8 cellular contexts compared by ENCODE assay signal in the genomic region with DNA sequence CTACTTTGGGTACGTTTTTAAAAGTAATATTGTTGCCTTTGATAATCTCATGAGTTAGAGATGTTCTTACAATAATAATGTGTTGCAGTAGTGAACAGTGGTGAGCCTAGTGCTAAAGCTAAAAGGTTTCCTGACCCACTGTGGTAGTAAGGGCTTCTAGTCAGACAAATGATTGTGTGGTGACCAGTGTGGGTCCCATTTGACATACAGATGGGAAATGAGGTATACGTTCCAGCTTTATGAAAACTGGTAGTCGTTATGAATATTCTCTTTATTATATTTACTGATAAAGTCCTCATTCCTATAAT. TPM values are rescaled to one million over a fixed set of nuclear protein-coding genes. Genes with fewer than 3 reads are reported as not detected.
DNase-seq lines count a peak whose midpoint lies in the region; ATAC-seq and TF ChIP-seq lines count a peak whose summit lies in the region.

No MANE protein-coding gene starts in this region.

- no peak for ATAC-seq in right lobe of liver
- no peak for ATAC-seq in GM21360 (IDR thresholded peaks at IDR 0.05; ENCODE audit: unreplicated experiment)
- no peak for ATAC-seq in HG03469 (IDR thresholded peaks at IDR 0.05; ENCODE audit: unreplicated experiment)

- POLR2A ChIA-PET in HEK293 (lab: Yijun Ruan, JAX), result interaction anchor here (0.8 to 3.1 kb wide), 2 partner anchors 20 to 26 kb away, joined by 4 to 33 read pairs; no protein-coding TSS in a partner anchor

- TF ChIP-seq CTCF in 22Rv1 (IDR thresholded peaks at IDR 0.05), result no peak
- TF ChIP-seq CTCF in HEK293 (tag by site-specific recombination; IDR thresholded peaks at IDR 0.05), result no peak
- no peak for TF ChIP-seq CTCF in right lobe of liver (IDR thresholded peaks at IDR 0.05)
- TF ChIP-seq CTCF in type B pancreatic cell (conservative IDR thresholded peaks at IDR 0.05), result no peak

- no peaks in the 10 kb centered on the region for H3K27me3 Mint-ChIP-seq in activated T-helper 2 cell treated with anti-CD3 and anti-CD28 coated beads, Interferon-gamma antibody, Interleukin-2, Interleukin-4, amounts not matched to agents 10 μg/mL and 5 μg/mL and 100 μg/mL, durations not matched to agents 14 hours and 24 hours and 36 hours (ENCODE audit: low read depth)
- H3K27me3 Mint-ChIP-seq in type B pancreatic cell, result peaks cover 3% of the 10 kb centered on the region

- no peaks in the 10 kb centered on the region for H3K9me3 Mint-ChIP-seq in activated T-helper 2 cell treated with anti-CD3 and anti-CD28 coated beads, Interferon-gamma antibody, Interleukin-2, Interleukin-4, amounts not matched to agents 10 μg/mL and 5 μg/mL and 100 μg/mL, durations not matched to agents 14 hours and 24 hours and 36 hours
- H3K9me3 Mint-ChIP-seq in type B pancreatic cell, result no peaks in the 10 kb centered on the region

- H3K27ac ChIP-seq in 22Rv1 (peak overlapping the region; percentile 99), HEK293 (ENCODE audit: extremely low read depth, low read depth, low read length) (peak overlapping the region; percentile 100; the same call in 1 of the 2 replicates), right lobe of liver (peak overlapping the region; percentile 99 to 100 (median 100))

- H3K9me3 ChIP-seq in HEK293 (ENCODE audit: control insufficient read depth, insufficient read depth, low read depth, low read length) (no peaks in the 10 kb centered on the region), right lobe of liver (no peaks in the 10 kb centered on the region)

- CTCF ChIA-PET in HEK293 (lab: Yijun Ruan, JAX), result interaction anchor here (0.6 to 1.1 kb wide), 4 partner anchors 58 to 670 kb away, joined by 3 to 5 read pairs (median 3); no protein-coding TSS in a partner anchor

- no peaks in the 10 kb centered on the region for H3K27me3 ChIP-seq in right lobe of liver

- intact Hi-C loops in activated T-helper 2 cell treated with anti-CD3 and anti-CD28 coated beads, Interferon-gamma antibody, Interleukin-2, Interleukin-4, amounts not matched to agents 10 μg/mL and 5 μg/mL and 100 μg/mL, durations not matched to agents 14 hours and 24 hours and 36 hours (cut with micrococcal nuclease), result loop anchor here (2.0 to 10.0 kb wide), 9 partner anchors 50 to 1927 kb away; partner anchors contain the start of genes CD274 and SMARCA2
- intact Hi-C loops in right lobe of liver (cut with DNase I), result no loop called here

- peak overlapping the region; percentile 98 for H3K27ac Mint-ChIP-seq in activated T-helper 2 cell treated with anti-CD3 and anti-CD28 coated beads, Interferon-gamma antibody, Interleukin-2, Interleukin-4, amounts not matched to agents 10 μg/mL and 5 μg/mL and 100 μg/mL, durations not matched to agents 14 hours and 24 hours and 36 hours
- H3K27ac Mint-ChIP-seq in type B pancreatic cell, result peak overlapping the region; percentile 100

- WGBS in right lobe of liver (ENCODE audit: insufficient coverage, low coverage, low lambda C conversion rate, missing lambda C conversion rate), result 34% methylated on average over 3 of the region's 3 CpGs

- H3K4me3 Mint-ChIP-seq in activated T-helper 2 cell treated with anti-CD3 and anti-CD28 coated beads, Interferon-gamma antibody, Interleukin-2, Interleukin-4, amounts not matched to agents 10 μg/mL and 5 μg/mL and 100 μg/mL, durations not matched to agents 14 hours and 24 hours and 36 hours (ENCODE audit: low read depth), result peak overlapping the region; percentile 93
- H3K4me3 Mint-ChIP-seq in type B pancreatic cell, result peak overlapping the region; percentile 99

- DNase-seq in activated T-helper 2 cell treated with anti-CD3 and anti-CD28 coated beads, Interferon-gamma antibody, Interleukin-2, Interleukin-4, amounts not matched to agents 10 μg/mL and 5 μg/mL and 100 μg/mL, durations not matched to agents 14 hours and 24 hours and 36 hours (ENCODE audit: low spot score), result peak; percentile 12
- DNase-seq in right lobe of liver, result no peak
- no peak for DNase-seq in type B pancreatic cell (ENCODE audit: extremely low spot score, unreplicated experiment)
- DNase-seq in NCI-H345 treated with DMSO at 0.1 percent for 48 hours (lab: John Stamatoyannopoulos, UW; ENCODE audit: unreplicated experiment), result no peak

- H3K4me1 ChIP-seq in HEK293 (ENCODE audit: control insufficient read depth, insufficient read depth, low read length), result peaks cover 2% of the 10 kb centered on the region; the same call in 1 of the 2 replicates
- peaks cover 0 to 8% (median 2%) of the 10 kb centered on the region in 4 donors for H3K4me1 ChIP-seq in right lobe of liver

- H3K36me3 Mint-ChIP-seq in activated T-helper 2 cell treated with anti-CD3 and anti-CD28 coated beads, Interferon-gamma antibody, Interleukin-2, Interleukin-4, amounts not matched to agents 10 μg/mL and 5 μg/mL and 100 μg/mL, durations not matched to agents 14 hours and 24 hours and 36 hours (ENCODE audit: low read depth), result peaks cover 37% of the 10 kb centered on the region
- H3K36me3 Mint-ChIP-seq in type B pancreatic cell, result peaks cover 13% of the 10 kb centered on the region

- peak overlapping the region; percentile 95 for H3K4me3 ChIP-seq in HEK293 (ENCODE audit: low read depth, low read length)
- H3K4me3 ChIP-seq in right lobe of liver, result peak overlapping the region; percentile 53 to 85 (median 73)

- TF ChIP-seq POLR2A in right lobe of liver (IDR thresholded peaks at IDR 0.05), result no peak

- H3K4me1 Mint-ChIP-seq in activated T-helper 2 cell treated with anti-CD3 and anti-CD28 coated beads, Interferon-gamma antibody, Interleukin-2, Interleukin-4, amounts not matched to agents 10 μg/mL and 5 μg/mL and 100 μg/mL, durations not matched to agents 14 hours and 24 hours and 36 hours (ENCODE audit: low read depth), result peaks cover 45% of the 10 kb centered on the region
- H3K4me1 Mint-ChIP-seq in type B pancreatic cell (ENCODE audit: unreplicated experiment), result peaks cover 26% of the 10 kb centered on the region

- H3K36me3 ChIP-seq in HEK293 (ENCODE audit: control insufficient read depth in 2 of 2, insufficient read depth in 1 of 2, low read length in 2 of 2) (no peaks in the 10 kb centered on the region; a peak in 1 of 3 replicates), right lobe of liver (no peaks in the 10 kb centered on the region)

TF ChIP-seq in HEK293, 187 proteins besides CTCF, POLR2A, EP300 and RAD21:
- TF ChIP-seq ZNF596 (tag by site-specific recombination; IDR thresholded peaks at IDR 0.05), result no peak
- TF ChIP-seq ZNF645 (tag by site-specific recombination; IDR thresholded peaks at IDR 0.05), result no peak
- no peak for TF ChIP-seq MZF1 (tag by site-specific recombination; IDR thresholded peaks at IDR 0.05; ENCODE audit: borderline replicate concordance)
- TF ChIP-seq HOXA7 (CRISPR knock-in tag; IDR thresholded peaks at IDR 0.05; ENCODE audit: borderline replicate concordance), result no peak
- TF ChIP-seq ZNF426 (tag by site-specific recombination; IDR thresholded peaks at IDR 0.05), result no peak
- no peak for TF ChIP-seq ZNF48 (tag by site-specific recombination; IDR thresholded peaks at IDR 0.05)
- TF ChIP-seq KLF10 (tag by site-specific recombination; IDR thresholded peaks at IDR 0.05), result no peak
- no peak for TF ChIP-seq ZNF26 (tag by site-specific recombination; IDR thresholded peaks at IDR 0.05)
- TF ChIP-seq ZNF433 (tag by site-specific recombination; IDR thresholded peaks at IDR 0.05; ENCODE audit: low read depth), result no peak

RNA-seq across cellular contexts. Expression of gene RFX3, which starts 1.8 kb away (rescaled TPM):
- 11.3 and 11.9 TPM in 2 replicates for total RNA-seq in activated T-helper 2 cell treated with anti-CD3 and anti-CD28 coated beads, Interferon-gamma antibody, Interleukin-2, Interleukin-4, amounts not matched to agents 10 μg/mL and 5 μg/mL and 100 μg/mL, durations not matched to agents 14 hours and 24 hours and 36 hours
- 1 to 10 TPM; 1.4 to 2.5 (median 1.8) TPM for total RNA-seq in right lobe of liver
- 22.4 and 42.5 TPM in 2 replicates for total RNA-seq in type B pancreatic cell (ENCODE audit: low replicate concordance)
